ENCODE assay signal across 1 cellular context in the genomic region with DNA sequence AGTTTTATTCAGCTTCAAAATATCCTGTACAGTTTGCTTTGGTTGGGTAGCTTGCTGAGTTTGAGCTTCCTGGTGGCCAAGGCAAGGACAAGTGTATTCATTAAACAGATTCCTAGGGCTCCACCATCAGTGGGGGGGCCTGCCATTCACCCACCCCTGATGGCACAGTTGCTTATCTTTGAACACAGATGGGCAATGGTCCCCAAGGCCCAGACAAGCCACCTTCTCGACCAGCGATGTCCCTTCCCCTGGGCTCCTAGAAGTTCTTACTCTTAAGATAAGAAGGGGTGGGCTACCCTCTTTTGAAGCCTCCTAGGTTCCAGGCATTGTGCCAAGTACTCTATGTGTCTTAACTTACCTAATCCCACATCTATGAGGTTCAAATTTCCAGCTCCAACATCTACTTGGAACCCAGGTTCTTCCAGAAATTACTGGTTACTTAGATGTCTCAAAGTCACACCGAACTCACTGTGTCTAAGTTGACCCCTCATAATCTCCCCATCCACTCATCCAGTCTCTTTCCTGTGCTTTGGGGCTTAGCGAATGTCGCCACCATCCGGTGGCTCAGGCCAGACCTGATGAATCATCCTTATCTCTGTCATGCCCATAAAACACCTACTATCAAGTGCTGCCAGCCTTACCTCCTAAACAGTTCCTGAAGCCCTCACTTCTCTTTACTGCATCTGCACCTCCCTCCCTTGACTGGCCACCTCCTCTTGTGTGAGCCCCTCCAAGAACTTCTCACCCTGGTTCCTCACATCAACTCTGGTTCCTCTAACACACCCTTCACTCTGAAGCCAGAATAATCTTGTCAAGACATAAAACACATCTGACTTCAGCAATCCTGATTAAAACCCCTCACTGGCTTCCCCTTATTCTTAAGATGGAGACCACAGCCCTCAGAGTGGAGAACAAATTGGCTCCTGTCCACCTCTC.
TF ChIP-seq lines count a peak whose summit lies in the region.

No MANE protein-coding gene starts in this region.

TF ChIP-seq in GM12878, 131 proteins besides CTCF, POLR2A, EP300 and RAD21 (continued from another document):
- TF ChIP-seq, protein P1, sequence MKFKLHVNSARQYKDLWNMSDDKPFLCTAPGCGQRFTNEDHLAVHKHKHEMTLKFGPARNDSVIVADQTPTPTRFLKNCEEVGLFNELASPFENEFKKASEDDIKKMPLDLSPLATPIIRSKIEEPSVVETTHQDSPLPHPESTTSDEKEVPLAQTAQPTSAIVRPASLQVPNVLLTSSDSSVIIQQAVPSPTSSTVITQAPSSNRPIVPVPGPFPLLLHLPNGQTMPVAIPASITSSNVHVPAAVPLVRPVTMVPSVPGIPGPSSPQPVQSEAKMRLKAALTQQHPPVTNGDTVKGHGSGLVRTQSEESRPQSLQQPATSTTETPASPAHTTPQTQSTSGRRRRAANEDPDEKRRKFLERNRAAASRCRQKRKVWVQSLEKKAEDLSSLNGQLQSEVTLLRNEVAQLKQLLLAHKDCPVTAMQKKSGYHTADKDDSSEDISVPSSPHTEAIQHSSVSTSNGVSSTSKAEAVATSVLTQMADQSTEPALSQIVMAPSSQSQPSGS (IDR thresholded peaks at IDR 0.05; ENCODE audit: low read length) = no peak
- TF ChIP-seq RUNX3 (IDR thresholded peaks at IDR 0.05; ENCODE audit: low read length) = no peak
- TF ChIP-seq, protein P2, sequence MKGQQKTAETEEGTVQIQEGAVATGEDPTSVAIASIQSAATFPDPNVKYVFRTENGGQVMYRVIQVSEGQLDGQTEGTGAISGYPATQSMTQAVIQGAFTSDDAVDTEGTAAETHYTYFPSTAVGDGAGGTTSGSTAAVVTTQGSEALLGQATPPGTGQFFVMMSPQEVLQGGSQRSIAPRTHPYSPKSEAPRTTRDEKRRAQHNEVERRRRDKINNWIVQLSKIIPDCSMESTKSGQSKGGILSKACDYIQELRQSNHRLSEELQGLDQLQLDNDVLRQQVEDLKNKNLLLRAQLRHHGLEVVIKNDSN (IDR thresholded peaks at IDR 0.05; ENCODE audit: borderline replicate concordance, extremely low read length, insufficient read depth, low read depth, low read length) = no peak
TF ChIP-seq in GM12878: peak in this region for 0.
